ENCODE assay signal across 4 cellular contexts in genomic region chr12:103166949-103167348, GRCh38.
TF ChIP-seq lines count a peak whose summit lies in the region.

No MANE protein-coding gene starts in this region.

TF ChIP-seq in A549, 52 proteins besides CTCF, POLR2A, EP300 and RAD21:
- peak; percentile 86 to 94; a peak in 3 of 4 replicates for TF ChIP-seq CEBPB (IDR thresholded peaks at IDR 0.05)
- TF ChIP-seq ZC3H11A (IDR thresholded peaks at IDR 0.05) = no peak
TF ChIP-seq in A549: peak in this region for 1.

TF ChIP-seq in IMR-90, 13 proteins besides CTCF, POLR2A, EP300 and RAD21:
- TF ChIP-seq CEBPB (IDR thresholded peaks at IDR 0.05; ENCODE audit: low read depth, low read length) (peak; percentile 90), ELK1 (IDR thresholded peaks at IDR 0.05; ENCODE audit: borderline replicate concordance, low read depth, low read length) (no peak)

TF ChIP-seq in H1, 55 proteins besides CTCF, POLR2A, EP300 and RAD21:
- TF ChIP-seq JUN (IDR thresholded peaks at IDR 0.05; ENCODE audit: low read depth, low read length) (no peak), CEBPB (IDR thresholded peaks at IDR 0.05; ENCODE audit: low read depth, low read length) (peak; percentile 94)

TF ChIP-seq in HepG2, 621 proteins besides CTCF, POLR2A, EP300 and RAD21:
- peak; percentile 63 for TF ChIP-seq CEBPG (CRISPR knock-in tag; IDR thresholded peaks at IDR 0.05)
- no peak for TF ChIP-seq E2F5 (CRISPR knock-in tag; conservative IDR thresholded peaks at IDR 0.05)
- TF ChIP-seq CEBPB (IDR thresholded peaks at IDR 0.05; ENCODE audit: borderline replicate concordance, low read depth, low read length) = peak; percentile 94
